8 cellular contexts compared by ENCODE assay signal in the genomic region with DNA sequence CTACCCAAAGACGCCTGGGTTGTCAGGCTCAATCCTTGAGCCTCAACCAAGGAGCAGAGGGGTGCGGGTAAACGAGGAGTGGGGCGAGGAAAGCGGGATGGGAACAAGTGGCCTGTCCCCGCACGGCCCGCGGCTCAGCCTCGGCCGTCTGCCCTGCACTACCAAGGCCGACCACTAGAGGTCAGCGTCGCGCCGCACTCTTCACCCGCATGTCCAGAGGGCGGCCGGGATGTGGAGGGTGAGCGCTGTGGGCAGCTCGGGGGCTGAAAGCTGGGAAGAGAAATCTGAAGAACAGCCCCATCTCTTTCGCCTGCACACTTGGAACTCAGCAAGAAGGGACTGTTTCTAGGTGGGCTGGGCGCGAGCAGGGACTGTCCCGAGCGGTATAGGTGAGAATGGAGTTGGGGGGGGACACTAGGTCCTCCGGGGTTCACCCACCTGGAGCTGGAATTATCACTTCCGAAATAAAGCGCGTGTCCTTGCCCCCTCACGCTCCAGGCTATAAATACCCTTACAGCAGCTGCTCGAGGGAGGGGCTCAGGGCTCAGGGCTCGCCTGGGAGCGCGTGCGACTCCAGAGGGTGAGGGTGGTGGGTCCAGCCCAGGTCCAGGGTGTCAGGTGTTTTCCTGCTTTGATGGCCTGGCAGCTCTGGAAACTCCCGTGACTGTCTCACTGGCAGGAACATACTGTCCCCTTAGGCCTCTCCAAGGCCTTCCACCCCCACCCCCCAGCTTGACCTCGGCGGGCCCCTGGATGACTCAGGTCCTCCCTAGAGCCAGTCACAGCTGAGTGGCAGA. TPM values are rescaled to one million over a fixed set of nuclear protein-coding genes. Genes with fewer than 3 reads are reported as not detected.
DNase-seq lines count a peak whose midpoint lies in the region; ATAC-seq, FAIRE-seq and TF ChIP-seq lines count a peak whose summit lies in the region.

No MANE protein-coding gene starts in this region.

- H3K4ac ChIP-seq in neuronal stem cell (ENCODE audit: low read length) = no peak overlapping the region

- H2BK15ac ChIP-seq in neuronal stem cell (ENCODE audit: low read length) = peak overlapping the region; percentile 72

- H2AFZ ChIP-seq in neuronal stem cell (ENCODE audit: low read length) = peak overlapping the region; percentile 94

- H3K14ac ChIP-seq in neuronal stem cell (ENCODE audit: low read length) = peak overlapping the region; percentile 63

- H3K4me2 ChIP-seq in neuronal stem cell (ENCODE audit: insufficient read depth, low read length, poor library complexity, severe bottlenecking) = peak overlapping the region; percentile 99

- peak overlapping the region; percentile 99 for H3K23ac ChIP-seq in neuronal stem cell (ENCODE audit: low read depth, low read length, poor library complexity)

- peaks cover 0 to 34% (median 11%) of the 10 kb centered on the region in 3 experiments for H3K27me3 ChIP-seq in neuronal stem cell (ENCODE audit: control insufficient read depth in 3 of 3, insufficient read depth in 3 of 3, low read depth in 1 of 3, low read length in 3 of 3)

- peak overlapping the region; percentile 82 for H2BK5ac ChIP-seq in neuronal stem cell (ENCODE audit: low read length)

- no peak for FAIRE-seq in frontal cortex (lab: Jason Lieb, UNC)

- H4K8ac ChIP-seq in neuronal stem cell (ENCODE audit: low read depth, low read length) = no peak overlapping the region

- peak overlapping the region; percentile 99 for H3K18ac ChIP-seq in neuronal stem cell (ENCODE audit: low read length)

- peak overlapping the region; percentile 74 for H3K27ac ChIP-seq in RWPE1
- no peak overlapping the region for H3K27ac ChIP-seq in neuronal stem cell (replicated peaks; ENCODE audit: low read length)

- CTCF ChIA-PET in RWPE1 (lab: Yijun Ruan, JAX) = interaction anchor here (0.5 to 1.4 kb wide), 17 partner anchors 8 to 381 kb away, joined by 3 to 16 read pairs (median 4); no protein-coding TSS in a partner anchor

- no peaks in the 10 kb centered on the region for H3K36me3 ChIP-seq in neuronal stem cell (replicated peaks in 1 of 2; ENCODE audit: control insufficient read depth in 2 of 2, insufficient read depth in 2 of 2, low read length in 2 of 2)

- no peaks in the 10 kb centered on the region for H3K79me1 ChIP-seq in neuronal stem cell (ENCODE audit: low read depth, low read length)

- peak overlapping the region; percentile 64 to 94 for H3K4me3 ChIP-seq in neuronal stem cell (ENCODE audit: low read length in 2 of 2)

- H3K4me1 ChIP-seq in neuronal stem cell (ENCODE audit: control insufficient read depth in 2 of 2, insufficient read depth in 1 of 2, low read depth in 1 of 2, low read length in 2 of 2) = peaks cover 8 to 10% of the 10 kb centered on the region in 2 donors

- ATAC-seq in GM21367 (IDR thresholded peaks at IDR 0.05; ENCODE audit: unreplicated experiment) = peak; percentile 44

- TF ChIP-seq CTCF in RWPE1 (conservative IDR thresholded peaks at IDR 0.05; ENCODE audit: low read depth) = peak; percentile 97

- H2AK5ac ChIP-seq in neuronal stem cell (ENCODE audit: low read depth, low read length) = peak overlapping the region; percentile 33

- H2BK12ac ChIP-seq in neuronal stem cell (ENCODE audit: low read length) = no peak overlapping the region

- no CpG with 5 or more reads among the region's 39 CpGs for WGBS in neuronal stem cell (ENCODE audit: extremely low coverage in 2 of 2, insufficient read length in 2 of 2, insufficient replicate concordance in 1 of 2), 2 donors

- POLR2A ChIA-PET in RWPE1 (lab: Yijun Ruan, JAX; ENCODE audit: low non-redundant PET) = interaction anchor here (0.7 kb wide), 1 partner anchor 109 kb away, joined by 3 read pairs; no protein-coding TSS in a partner anchor

- peak overlapping the region; percentile 89 for H3K9ac ChIP-seq in neuronal stem cell (ENCODE audit: low read depth, low read length, poor library complexity)

- H4K91ac ChIP-seq in neuronal stem cell (ENCODE audit: low read depth, low read length, poor library complexity) = no peak overlapping the region

- H2BK120ac ChIP-seq in neuronal stem cell (ENCODE audit: low read depth, low read length) = no peak overlapping the region

- H3K9me3 ChIP-seq in neuronal stem cell (replicated peaks in 1 of 2; ENCODE audit: control insufficient read depth in 2 of 2, insufficient read depth in 1 of 2, low read depth in 1 of 2, low read length in 2 of 2) = no peaks in the 10 kb centered on the region

- peak; percentile 45 for DNase-seq in DMS114 treated with DMSO at 0.1 percent for 48 hours (lab: John Stamatoyannopoulos, UW; ENCODE audit: unreplicated experiment)
- DNase-seq in HT1080 (ENCODE audit: low read depth) = peak; percentile 69
- DNase-seq in RWPE1 (ENCODE audit: low spot score) = peak; percentile 82
- peak; percentile 82 for DNase-seq in activated naive CD4-positive, alpha-beta T cell treated with Interleukin-2 at 50 U/mL for 16 hours
- DNase-seq in frontal cortex (ENCODE audit: low spot score in 2 of 2) = peak; percentile 87 to 93
- peak; percentile 81 for DNase-seq in neuronal stem cell (ENCODE audit: low spot score)
- DNase-seq in stromal cell of bone marrow (ENCODE audit: low read depth) = peak; percentile 40

RNA-seq across cellular contexts. Expression of a gene that starts 9.8 kb away (rescaled TPM):
- total RNA-seq in HT1080 (2014; rRNA removed; shearing (Covaris generic)) = not detected in 2 replicates
- polyA plus RNA-seq in HT1080 (2015; cell fraction: cytosol; rRNA removed) = not detected in 2 replicates
- polyA plus RNA-seq in HT1080 (2015; cell fraction: nucleus; rRNA removed) = not detected in 2 replicates
- total RNA-seq in frontal cortex = not detected
- polyA plus RNA-seq in neuronal stem cell (2013, experiment 1 of 2) = 0.07 TPM
- 0.03 TPM for polyA plus RNA-seq in neuronal stem cell (2013, experiment 2 of 2)

RNA-seq across cellular contexts. Expression of a gene that starts 14.6 kb away (rescaled TPM):
- not detected in 2 replicates for total RNA-seq in HT1080 (2014; rRNA removed; shearing (Covaris generic))
- polyA plus RNA-seq in HT1080 (2015; cell fraction: cytosol; rRNA removed) = not detected in 2 replicates
- polyA plus RNA-seq in HT1080 (2015; cell fraction: nucleus; rRNA removed) = 0.12 TPM in 1 of 2 replicates, not detected in the other
- 1.2 TPM for total RNA-seq in frontal cortex
- 0.91 TPM for polyA plus RNA-seq in neuronal stem cell (2013, experiment 1 of 2)
- 1.1 TPM for polyA plus RNA-seq in neuronal stem cell (2013, experiment 2 of 2)

RNA-seq across cellular contexts. Expression of a gene that starts 31.3 kb away (rescaled TPM):
- not detected in 2 replicates for total RNA-seq in HT1080 (2014; rRNA removed; shearing (Covaris generic))
- polyA plus RNA-seq in HT1080 (2015; cell fraction: cytosol; rRNA removed) = not detected in 2 replicates
- not detected in 2 replicates for polyA plus RNA-seq in HT1080 (2015; cell fraction: nucleus; rRNA removed)
- total RNA-seq in frontal cortex = not detected
- not detected for polyA plus RNA-seq in neuronal stem cell (2013, experiment 1 of 2)
- polyA plus RNA-seq in neuronal stem cell (2013, experiment 2 of 2) = not detected

RNA-seq across cellular contexts. Expression of a gene that starts 38.3 kb away (rescaled TPM):
- 5.4 and 7.1 TPM in 2 replicates for total RNA-seq in HT1080 (2014; rRNA removed; shearing (Covaris generic))
- 10.7 and 11.0 TPM in 2 replicates for polyA plus RNA-seq in HT1080 (2015; cell fraction: cytosol; rRNA removed)
- 13.0 and 14.5 TPM in 2 replicates for polyA plus RNA-seq in HT1080 (2015; cell fraction: nucleus; rRNA removed)
- total RNA-seq in frontal cortex = 2.4 TPM
- 6.6 TPM for polyA plus RNA-seq in neuronal stem cell (2013, experiment 1 of 2)
- 7.3 TPM for polyA plus RNA-seq in neuronal stem cell (2013, experiment 2 of 2)

Comparison
In these comparisons a context has a peak if more than half of its experiments do, and no peak if none do; other contexts are left out.
1. DNase-seq: peak in every context shown above with its lines; median percentile 90 in frontal cortex; 82 in RWPE1; 82 in activated naive CD4-positive, alpha-beta T cell treated with Interleukin-2 at 50 U/mL for 16 hours; 81 in neuronal stem cell; 69 in HT1080; 45 in DMS114 treated with DMSO at 0.1 percent for 48 hours; 40 in stromal cell of bone marrow.